Comparison of ENCODE assay signal across 27 cellular contexts in genomic region chr14:96108061-96108795, GRCh38.
DNase-seq lines count a peak whose midpoint lies in the region; ATAC-seq, FAIRE-seq and TF ChIP-seq lines count a peak whose summit lies in the region.
"Had no signal": no experiment of that assay in that cellular context is flagged by ENCODE, and none has a peak within 500 bp of the region (broad histone marks: within the 10 kb centered on the region; RNA-seq: fewer than 3 reads in every experiment).

No MANE protein-coding gene starts in this region.

- H3K4me2 ChIP-seq in keratinocyte (ENCODE audit: control insufficient read depth, extremely low read depth, insufficient read depth, low read depth, low read length), result no peak overlapping the region

- H2AFZ ChIP-seq in keratinocyte (ENCODE audit: control insufficient read depth, low read length), result no peak overlapping the region

- H3K27ac Mint-ChIP-seq in activated T-cell treated with anti-CD3 and anti-CD28 coated beads, Interleukin-2, amount 50 U/mL, for 24 hours, result no peak overlapping the region
- no peak overlapping the region for H3K27ac Mint-ChIP-seq in stimulated activated effector memory CD8-positive, alpha-beta T cell treated with anti-CD3 and anti-CD28 coated beads, Interleukin-12 subunit alpha, Interleukin-12 subunit beta, amount 100 ng/mL, for 72 hours
- H3K27ac Mint-ChIP-seq in osteocyte (ENCODE audit: unreplicated experiment), result no peak overlapping the region
- H3K27ac Mint-ChIP-seq: activated CD4-positive, alpha-beta T cell treated with anti-CD3 and anti-CD28 coated beads, Interleukin-2, amount 10 ng/mL, durations not matched to agents 7 days and 5 days; dendritic cell treated with granulocyte-macrophage colony-stimulating factor and Interleukin-4, amounts not matched to agents 40 ng/mL and 50 ng/mL, for 4 days; endodermal cell; mesothelial cell of epicardium; stimulated activated memory B cell treated with anti-CD40 and anti-IgM and Interleukin-4, amounts not matched to agents 10 μg/mL and 1 μg/mL and 100 μg/mL, for 72 hours had no signal

- no peak for FAIRE-seq in keratinocyte (lab: Jason Lieb, UNC)

- no peaks in the 10 kb centered on the region for H3K9me3 ChIP-seq in keratinocyte (ENCODE audit: control insufficient read depth, low read depth, low read length)
- H3K9me3 ChIP-seq: esophagus muscularis mucosa, SJCRH30 had no signal

- H3K9me3 Mint-ChIP-seq in activated T-cell treated with anti-CD3 and anti-CD28 coated beads, Interleukin-2, amount 50 U/mL, for 24 hours, result no peaks in the 10 kb centered on the region
- H3K9me3 Mint-ChIP-seq in stimulated activated effector memory CD8-positive, alpha-beta T cell treated with anti-CD3 and anti-CD28 coated beads, Interleukin-12 subunit alpha, Interleukin-12 subunit beta, amount 100 ng/mL, for 72 hours, result no peaks in the 10 kb centered on the region
- H3K9me3 Mint-ChIP-seq in osteocyte (ENCODE audit: unreplicated experiment), result peaks cover 5% of the 10 kb centered on the region
- H3K9me3 Mint-ChIP-seq: central memory CD8-positive, alpha-beta T cell; dendritic cell treated with granulocyte-macrophage colony-stimulating factor and Interleukin-4, amounts not matched to agents 40 ng/mL and 50 ng/mL, for 4 days had no signal

- H3K9ac ChIP-seq in keratinocyte (ENCODE audit: control insufficient read depth, extremely low read depth, insufficient read depth, low read length), result no peak overlapping the region

- no peaks in the 10 kb centered on the region for H3K4me1 ChIP-seq in keratinocyte (ENCODE audit: control insufficient read depth, extremely low read depth, insufficient read depth, low read length)

- no peak overlapping the region for H3K27ac ChIP-seq in keratinocyte (ENCODE audit: control insufficient read depth, insufficient read depth, low read length)
- H3K27ac ChIP-seq: esophagus muscularis mucosa, SJCRH30 had no signal

- no peak overlapping the region for H3K4me3 Mint-ChIP-seq in activated T-cell treated with anti-CD3 and anti-CD28 coated beads, Interleukin-2, amount 50 U/mL, for 24 hours
- no peak overlapping the region for H3K4me3 Mint-ChIP-seq in stimulated activated effector memory CD8-positive, alpha-beta T cell treated with anti-CD3 and anti-CD28 coated beads, Interleukin-12 subunit alpha, Interleukin-12 subunit beta, amount 100 ng/mL, for 72 hours
- H3K4me3 Mint-ChIP-seq in osteocyte (ENCODE audit: unreplicated experiment), result no peak overlapping the region
- H3K4me3 Mint-ChIP-seq: activated CD4-positive, alpha-beta T cell treated with anti-CD3 and anti-CD28 coated beads, Interleukin-2, amount 10 ng/mL, durations not matched to agents 7 days and 5 days; CD4-positive, alpha-beta memory T cell; central memory CD8-positive, alpha-beta T cell; dendritic cell treated with granulocyte-macrophage colony-stimulating factor and Interleukin-4, amounts not matched to agents 40 ng/mL and 50 ng/mL, for 4 days; endodermal cell; mesothelial cell of epicardium; stimulated activated memory B cell treated with anti-CD40 and anti-IgM and Interleukin-4, amounts not matched to agents 10 μg/mL and 1 μg/mL and 100 μg/mL, for 72 hours had no signal

- no peaks in the 10 kb centered on the region for H3K9me1 ChIP-seq in keratinocyte (ENCODE audit: control insufficient read depth, extremely low read depth, insufficient read depth, low read length)

- TF ChIP-seq CTCF in keratinocyte (optimal IDR thresholded peaks at IDR 0.05 in 1 of 3, IDR thresholded peaks at IDR 0.05 in 1 of 3, conservative IDR thresholded peaks at IDR 0.05 in 1 of 3; ENCODE audit: extremely low read depth in 1 of 3, insufficient read depth in 2 of 3, low read length in 3 of 3) (peak in 2 of 3 experiments; percentile 26 to 54), osteocyte (IDR thresholded peaks at IDR 0.05) (no peak)

- H4K20me1 ChIP-seq in keratinocyte (ENCODE audit: control insufficient read depth, extremely low read depth, insufficient read depth, low read length), result no peaks in the 10 kb centered on the region

- dilution Hi-C loops in keratinocyte (cut with MboI; ENCODE audit: extremely low pct_ligation_motif_present, low sequenced_read_pairs), result no loop called here

- peak; percentile 24 for DNase-seq in activated T-cell treated with anti-CD3 and anti-CD28 coated beads, Interleukin-2, amount 50 U/mL, for 24 hours
- DNase-seq in activated T-cell treated with anti-CD3 and anti-CD28 coated beads for 4 hours (no peak), H7 (peak; percentile 11), keratinocyte (ENCODE audit: low read depth, low spot score) (no peak), osteocyte (ENCODE audit: extremely low spot score, unreplicated experiment) (no peak), NCI-H2081 treated with DMSO at 0.1 percent for 48 hours (lab: John Stamatoyannopoulos, UW) (no peak)
- no peak for DNase-seq in stimulated activated effector memory CD8-positive, alpha-beta T cell treated with anti-CD3 and anti-CD28 coated beads, Interleukin-12 subunit alpha, Interleukin-12 subunit beta, amount 100 ng/mL, for 72 hours (ENCODE audit: low spot score in 2 of 2)
- DNase-seq: activated CD4-positive, alpha-beta T cell treated with anti-CD3 and anti-CD28 coated beads, Interleukin-2, amount 10 ng/mL, durations not matched to agents 7 days and 5 days; activated gamma-delta T cell treated with Interleukin-2 at 50 U/mL for 16 hours; activated T-cell treated with anti-CD3 and anti-CD28 coated beads, Interleukin-2, amount 50 U/mL, for 1 hour; CD4-positive, alpha-beta memory T cell; foreskin fibroblast; islet precursor cell; Kasumi-1; left ventricle myocardium superior; NCI-H1417 treated with DMSO at 0.1 percent for 48 hours; NCI-H2081; NCI-H82; SJCRH30; stimulated activated CD4-positive, alpha-beta T cell treated with anti-CD3 and anti-CD28 coated beads, Interleukin-4, amount 100 ng/mL, for 4 hours; T-helper 9 cell had no signal

- H3K4me3 ChIP-seq in H7 (ENCODE audit: insufficient read depth, low read depth, low read length) (no peak overlapping the region), keratinocyte (ENCODE audit: control insufficient read depth in 2 of 3, extremely low read depth in 1 of 3, insufficient read depth in 2 of 3, low read depth in 1 of 3, low read length in 3 of 3) (no peak overlapping the region)
- H3K4me3 ChIP-seq: esophagus muscularis mucosa, SJCRH30 had no signal

- ATAC-seq in stimulated activated effector memory CD8-positive, alpha-beta T cell treated with anti-CD3 and anti-CD28 coated beads, Interleukin-12 subunit alpha, Interleukin-12 subunit beta, amount 100 ng/mL, for 72 hours, result peak; percentile 14
- ATAC-seq: left ventricle myocardium superior; stimulated activated memory B cell treated with anti-CD40 and anti-IgM and Interleukin-4, amounts not matched to agents 10 μg/mL and 1 μg/mL and 100 μg/mL, for 72 hours had no signal

- no peaks in the 10 kb centered on the region for H3K79me2 ChIP-seq in keratinocyte (ENCODE audit: control insufficient read depth, insufficient read depth, low read length)

- H3K27me3 ChIP-seq in H7 (ENCODE audit: control insufficient read depth, insufficient read depth, low read length) (no peaks in the 10 kb centered on the region), keratinocyte (ENCODE audit: control insufficient read depth, extremely low read depth, insufficient read depth, low read length) (peaks cover 7% of the 10 kb centered on the region)
- H3K27me3 ChIP-seq: esophagus muscularis mucosa, SJCRH30 had no signal

- H3K27me3 Mint-ChIP-seq in activated T-cell treated with anti-CD3 and anti-CD28 coated beads, Interleukin-2, amount 50 U/mL, for 24 hours, result no peaks in the 10 kb centered on the region
- peaks cover 25% of the 10 kb centered on the region for H3K27me3 Mint-ChIP-seq in osteocyte (ENCODE audit: unreplicated experiment)
- H3K27me3 Mint-ChIP-seq: activated CD4-positive, alpha-beta T cell treated with anti-CD3 and anti-CD28 coated beads, Interleukin-2, amount 10 ng/mL, durations not matched to agents 7 days and 5 days; dendritic cell treated with granulocyte-macrophage colony-stimulating factor and Interleukin-4, amounts not matched to agents 40 ng/mL and 50 ng/mL, for 4 days had no signal

- H3K36me3 Mint-ChIP-seq in activated T-cell treated with anti-CD3 and anti-CD28 coated beads, Interleukin-2, amount 50 U/mL, for 24 hours (ENCODE audit: low read depth), result no peaks in the 10 kb centered on the region
- no peaks in the 10 kb centered on the region for H3K36me3 Mint-ChIP-seq in stimulated activated effector memory CD8-positive, alpha-beta T cell treated with anti-CD3 and anti-CD28 coated beads, Interleukin-12 subunit alpha, Interleukin-12 subunit beta, amount 100 ng/mL, for 72 hours
- peaks cover 3% of the 10 kb centered on the region for H3K36me3 Mint-ChIP-seq in osteocyte (ENCODE audit: unreplicated experiment)
- H3K36me3 Mint-ChIP-seq: CD4-positive, alpha-beta memory T cell; mesothelial cell of epicardium; stimulated activated memory B cell treated with anti-CD40 and anti-IgM and Interleukin-4, amounts not matched to agents 10 μg/mL and 1 μg/mL and 100 μg/mL, for 72 hours had no signal

- H3K36me3 ChIP-seq in H7 (replicated peaks; ENCODE audit: control insufficient read depth, insufficient read depth, low read length) (no peaks in the 10 kb centered on the region), keratinocyte (ENCODE audit: control insufficient read depth in 2 of 2, extremely low read depth in 1 of 2, insufficient read depth in 2 of 2, low read length in 2 of 2) (no peaks in the 10 kb centered on the region)
- H3K36me3 ChIP-seq: esophagus muscularis mucosa, SJCRH30 had no signal

- no peaks in the 10 kb centered on the region for H3K4me1 Mint-ChIP-seq in activated T-cell treated with anti-CD3 and anti-CD28 coated beads, Interleukin-2, amount 50 U/mL, for 24 hours (ENCODE audit: low read depth)
- no peaks in the 10 kb centered on the region for H3K4me1 Mint-ChIP-seq in stimulated activated effector memory CD8-positive, alpha-beta T cell treated with anti-CD3 and anti-CD28 coated beads, Interleukin-12 subunit alpha, Interleukin-12 subunit beta, amount 100 ng/mL, for 72 hours
- H3K4me1 Mint-ChIP-seq in osteocyte (ENCODE audit: unreplicated experiment), result peaks cover 8% of the 10 kb centered on the region
- H3K4me1 Mint-ChIP-seq: activated CD4-positive, alpha-beta T cell treated with anti-CD3 and anti-CD28 coated beads, Interleukin-2, amount 10 ng/mL, durations not matched to agents 7 days and 5 days; CD4-positive, alpha-beta memory T cell; central memory CD8-positive, alpha-beta T cell; endodermal cell; stimulated activated memory B cell treated with anti-CD40 and anti-IgM and Interleukin-4, amounts not matched to agents 10 μg/mL and 1 μg/mL and 100 μg/mL, for 72 hours had no signal

Comparison
In these comparisons a context has a peak if more than half of its experiments do, and no peak if none do; other contexts are left out.
1. DNase-seq: peak in activated T-cell treated with anti-CD3 and anti-CD28 coated beads, Interleukin-2, amount 50 U/mL, for 24 hours (single experiment) and H7 (single experiment); none in activated T-cell treated with anti-CD3 and anti-CD28 coated beads for 4 hours (single experiment), keratinocyte (single experiment), stimulated activated effector memory CD8-positive, alpha-beta T cell treated with anti-CD3 and anti-CD28 coated beads, Interleukin-12 subunit alpha, Interleukin-12 subunit beta, amount 100 ng/mL, for 72 hours (0 of 2), osteocyte (single experiment) and NCI-H2081 treated with DMSO at 0.1 percent for 48 hours (single experiment).